ENCODE assay signal across 9 cellular contexts in genomic region chr9:124492818-124493217, GRCh38. TPM values are rescaled to one million over a fixed set of nuclear protein-coding genes. Genes with fewer than 3 reads are reported as not detected.
"Had no signal": no experiment of that assay in that cellular context is flagged by ENCODE, and none has a peak within 500 bp of the region (broad histone marks: within the 10 kb centered on the region; RNA-seq: fewer than 3 reads in every experiment).

No MANE protein-coding gene starts in this region.

- H3K36me3 ChIP-seq: HAP-1 had no signal

- H3K4me3 ChIP-seq: GM23338, HAP-1 had no signal

- H3K36me3 Mint-ChIP-seq: IgD-negative memory B cell had no signal

- H2AFZ ChIP-seq: GM23338 had no signal

- H3K27ac Mint-ChIP-seq: GM23338, HFFc6, IgD-negative memory B cell had no signal

- FAIRE-seq: HepG2 had no signal

- H3K9me3 ChIP-seq: HAP-1 had no signal

- H3K4me1 ChIP-seq: HAP-1 had no signal

- H3K4me3 Mint-ChIP-seq: GM23338, HFFc6, IgD-negative memory B cell had no signal

- H3K9me3 Mint-ChIP-seq: GM23338, HFFc6, IgD-negative memory B cell had no signal

- H3K4me2 ChIP-seq: GM23338 had no signal

- DNase-seq: H7, HFFc6 had no signal

- H3K27ac ChIP-seq: HL-60 had no signal

RNA-seq across cellular contexts. Expression of gene NR5A1, which starts 14.4 kb away (rescaled TPM):
- total RNA-seq: H4, HFFc6, HT1080 had no signal
- polyA plus RNA-seq: GM23338, IgD-negative memory B cell had no signal

RNA-seq across cellular contexts. Expression of gene ADGRD2, which starts 42.6 kb away (rescaled TPM):
- total RNA-seq: H4, H7, HepG2, HFFc6, HT1080 had no signal
- polyA plus RNA-seq: HepG2, IgD-negative memory B cell had no signal
